ENCODE assay signal across 31 cellular contexts in genomic region chr7:123979876-123980275, GRCh38. TPM values are rescaled to one million over a fixed set of nuclear protein-coding genes. Genes with fewer than 3 reads are reported as not detected.
DNase-seq lines count a peak whose midpoint lies in the region; ATAC-seq and TF ChIP-seq lines count a peak whose summit lies in the region.
"Had no signal": no experiment of that assay in that cellular context is flagged by ENCODE, and none has a peak within 500 bp of the region (broad histone marks: within the 10 kb centered on the region; RNA-seq: fewer than 3 reads in every experiment).

No MANE protein-coding gene starts in this region.

- H3K4me1 ChIP-seq in adrenal gland (replicated peaks in 1 of 2) (no peaks in the 10 kb centered on the region), trophoblast cell (ENCODE audit: control insufficient read depth in 1 of 2, insufficient read depth in 2 of 2, low read length in 2 of 2) (no peaks in the 10 kb centered on the region)
- H3K4me1 ChIP-seq: ascending aorta, spleen had no signal

- H3K9me3 ChIP-seq in adrenal gland (replicated peaks in 1 of 3), result no peaks in the 10 kb centered on the region
- no peaks in the 10 kb centered on the region for H3K9me3 ChIP-seq in trophoblast cell (ENCODE audit: insufficient read depth, low read depth, low read length)
- H3K9me3 ChIP-seq: ascending aorta, neutrophil had no signal

- no peak overlapping the region for H3K23ac ChIP-seq in trophoblast cell (ENCODE audit: low read length)

- H4K8ac ChIP-seq in trophoblast cell (ENCODE audit: low read depth, low read length), result no peak overlapping the region

- H3K9ac ChIP-seq in trophoblast cell (ENCODE audit: low read length), result no peak overlapping the region
- H3K9ac ChIP-seq: KMS-11 had no signal

- intact Hi-C loops in adrenal gland (cut with DNase I), result no loop called here

- no peaks in the 10 kb centered on the region for H3K79me1 ChIP-seq in trophoblast cell (ENCODE audit: low read length)

- H4K91ac ChIP-seq in trophoblast cell (ENCODE audit: low read depth, low read length), result no peak overlapping the region

- no peak for TF ChIP-seq CTCF in adrenal gland (IDR thresholded peaks at IDR 0.05)
- no peak for TF ChIP-seq CTCF in fibroblast of mammary gland (conservative IDR thresholded peaks at IDR 0.05; ENCODE audit: control insufficient read depth, insufficient read depth, low read depth, low read length)

- H2BK120ac ChIP-seq in trophoblast cell (ENCODE audit: insufficient read depth, low read length, poor library complexity), result no peak overlapping the region

- H3K4me3 ChIP-seq in adrenal gland (no peak overlapping the region), fibroblast of mammary gland (ENCODE audit: control insufficient read depth, low read depth, low read length) (no peak overlapping the region), trophoblast cell (ENCODE audit: low read depth, low read length) (no peak overlapping the region)
- H3K4me3 ChIP-seq: ascending aorta, coronary artery, lung, spleen had no signal

- no peak overlapping the region for H3K4me2 ChIP-seq in trophoblast cell (ENCODE audit: low read length)
- H3K4me2 ChIP-seq: KMS-11 had no signal

- H2AK5ac ChIP-seq in trophoblast cell (ENCODE audit: low read length), result no peak overlapping the region

- DNase-seq in HK-2 (ENCODE audit: unreplicated experiment) (peak; percentile 39), adrenal gland (peak in 4 of 7 donors; percentile 16 to 43 (median 30)), fibroblast of mammary gland (ENCODE audit: low read depth) (peak; percentile 7), trophoblast cell (peak; percentile 9 to 26), hypothalamus (lab: John Stamatoyannopoulos, UW) (no peak), AG20443 (ENCODE audit: low spot score) (no peak), midbrain (lab: John Stamatoyannopoulos, UW) (no peak)
- DNase-seq: activated CD4-positive, alpha-beta T cell treated with anti-CD3 and anti-CD28 coated beads for 1 hour; activated naive CD4-positive, alpha-beta T cell treated with anti-CD3 and anti-CD28 coated beads, Interleukin-2, amount 10 ng/mL, durations not matched to agents 7 days and 5 days; activated T-cell treated with anti-CD3 and anti-CD28 coated beads, Interleukin-2, amount 50 U/mL, for 4 hours; CD4-positive, alpha-beta memory T cell; DMS153; foreskin fibroblast; hippocampal formation; islet precursor cell; NCI-H1092; NCI-H2029; NCI-H2227 treated with DMSO at 0.1 percent for 48 hours; NCI-H82; SIG-M5; spleen; stimulated activated CD4-positive, alpha-beta T cell treated with anti-CD3 and anti-CD28 coated beads, Interleukin-4, amount 100 ng/mL, for 1 hour; stimulated activated naive CD4-positive, alpha-beta T cell; T-cell had no signal

- no peak for ATAC-seq in GM21723 (IDR thresholded peaks at IDR 0.05; ENCODE audit: unreplicated experiment)
- ATAC-seq: activated T-cell treated with anti-CD3 and anti-CD28 coated beads, Interleukin-2, amount 50 U/mL, for 4 hours; T-cell had no signal

- H4K12ac ChIP-seq in trophoblast cell (ENCODE audit: low read depth, low read length), result no peak overlapping the region

- H2AFZ ChIP-seq in trophoblast cell (ENCODE audit: insufficient read depth, low read length, poor library complexity), result no peak overlapping the region

- no peak overlapping the region for H3K14ac ChIP-seq in trophoblast cell (ENCODE audit: low read length)

- H3K4ac ChIP-seq in trophoblast cell (ENCODE audit: low read depth, low read length), result no peak overlapping the region

- H3K36me3 ChIP-seq in adrenal gland (replicated peaks in 1 of 2), result no peaks in the 10 kb centered on the region
- no peaks in the 10 kb centered on the region for H3K36me3 ChIP-seq in trophoblast cell (ENCODE audit: control insufficient read depth in 1 of 2, insufficient read depth in 2 of 2, low read length in 2 of 2)
- H3K36me3 ChIP-seq: ascending aorta, neutrophil, spleen had no signal

- H3K18ac ChIP-seq in trophoblast cell (ENCODE audit: low read length), result no peak overlapping the region

- no peak overlapping the region for H2BK5ac ChIP-seq in trophoblast cell (ENCODE audit: low read depth, low read length, poor library complexity)

- TF ChIP-seq POLR2A in adrenal gland (IDR thresholded peaks at IDR 0.05), result no peak

- H3K27me3 ChIP-seq in adrenal gland (no peaks in the 10 kb centered on the region), trophoblast cell (ENCODE audit: insufficient read depth, low read length) (no peaks in the 10 kb centered on the region)
- H3K27me3 ChIP-seq: ascending aorta, neutrophil, spleen had no signal

- H3K79me2 ChIP-seq in trophoblast cell (ENCODE audit: control insufficient read depth, insufficient read depth, low read length, poor library complexity), result no peaks in the 10 kb centered on the region

- no peak overlapping the region for H2BK12ac ChIP-seq in trophoblast cell (ENCODE audit: low read length)

- H3K27ac ChIP-seq in adrenal gland, result no peak overlapping the region
- no peak overlapping the region for H3K27ac ChIP-seq in trophoblast cell (ENCODE audit: low read depth, low read length)
- H3K27ac ChIP-seq: ascending aorta, coronary artery, KMS-11, neutrophil, spleen had no signal

RNA-seq across cellular contexts. Expression of gene TMEM229A, which starts 53.0 kb away (rescaled TPM):
- total RNA-seq in adrenal gland, result 1 to 10 TPM in 6 of 8 donors, under 1 TPM in 2; 0.32 to 7.2 (median 1.7) TPM
- polyA plus RNA-seq in adrenal gland, result 1 to 10 TPM in 2 of 3 donors, under 1 TPM in 1; 0.34 to 2.4 (median 1.4) TPM
- 0.21 and 0.26 TPM in 2 replicates for polyA plus RNA-seq in trophoblast cell (2013)
- total RNA-seq: activated T-cell treated with anti-CD3 and anti-CD28 coated beads, Interleukin-2, amount 50 U/mL, for 4 hours; ascending aorta; CD4-positive, alpha-beta memory T cell; OCI-LY7; T-cell had no signal
- polyA plus RNA-seq: CD4-positive, alpha-beta memory T cell; lung had no signal

RNA-seq across cellular contexts. Expression of gene SPAM1, which starts 54.8 kb away (rescaled TPM):
- not detected for total RNA-seq in adrenal gland
- polyA plus RNA-seq in adrenal gland, result not detected
- polyA plus RNA-seq in trophoblast cell (2013), result 0.34 and 0.39 TPM in 2 replicates
- total RNA-seq: activated T-cell treated with anti-CD3 and anti-CD28 coated beads, Interleukin-2, amount 50 U/mL, for 4 hours; ascending aorta; CD4-positive, alpha-beta memory T cell; lung; OCI-LY7; spleen; T-cell had no signal
- polyA plus RNA-seq: CD4-positive, alpha-beta memory T cell; lung; spleen had no signal

Comparison
In these comparisons a context has a peak if more than half of its experiments do, and no peak if none do; other contexts are left out.
1. DNase-seq: peak in HK-2 (single experiment), adrenal gland (4 of 7), fibroblast of mammary gland (single experiment) and trophoblast cell (2 of 2); none in hypothalamus (0 of 51), AG20443 (single experiment) and midbrain (single experiment).